20 cellular contexts compared by ENCODE assay signal in genomic region chr13:102582256-102582655, GRCh38.
"Had no signal": no experiment of that assay in that cellular context is flagged by ENCODE, and none has a peak within 500 bp of the region (broad histone marks: within the 10 kb centered on the region; RNA-seq: fewer than 3 reads in every experiment).

No MANE protein-coding gene starts in this region.

- H3K27ac Mint-ChIP-seq: activated T-helper 2 cell treated with anti-CD3 and anti-CD28 coated beads, Interferon-gamma antibody, Interleukin-2, Interleukin-4, amounts not matched to agents 10 μg/mL and 5 μg/mL and 100 μg/mL, durations not matched to agents 14 hours and 24 hours and 36 hours; dendritic cell treated with granulocyte-macrophage colony-stimulating factor and Interleukin-4, amounts not matched to agents 40 ng/mL and 50 ng/mL, for 4 days; naive B cell had no signal

- H3K4me3 ChIP-seq: esophagus muscularis mucosa, gastroesophageal sphincter, heart left ventricle, mucosa of descending colon, ovary, psoas muscle, tibial artery had no signal

- H3K36me3 Mint-ChIP-seq: naive B cell had no signal

- H3K9me3 Mint-ChIP-seq: activated T-helper 2 cell treated with anti-CD3 and anti-CD28 coated beads, Interferon-gamma antibody, Interleukin-2, Interleukin-4, amounts not matched to agents 10 μg/mL and 5 μg/mL and 100 μg/mL, durations not matched to agents 14 hours and 24 hours and 36 hours; dendritic cell treated with granulocyte-macrophage colony-stimulating factor and Interleukin-4, amounts not matched to agents 40 ng/mL and 50 ng/mL, for 4 days; naive B cell had no signal

- H3K27me3 Mint-ChIP-seq: dendritic cell treated with granulocyte-macrophage colony-stimulating factor and Interleukin-4, amounts not matched to agents 40 ng/mL and 50 ng/mL, for 4 days had no signal

- DNase-seq: activated naive CD4-positive, alpha-beta T cell treated with anti-CD3 and anti-CD28 coated beads, Interleukin-2, amount 50 U/mL, for 16 hours; activated T-cell treated with anti-CD3 and anti-CD28 coated beads for 4 hours; amniotic stem cell; effector CD8-positive, alpha-beta T cell; heart left ventricle; kidney glomerular epithelial cell; left ventricle myocardium superior; mucosa of descending colon; naive B cell; ovary; psoas muscle; right cardiac atrium; stimulated activated CD4-positive, alpha-beta T cell treated with anti-CD3 and anti-CD28 coated beads, Interleukin-2, amount 100 ng/mL, for 24 hours; stimulated activated naive CD8-positive, alpha-beta T cell treated with anti-CD3 and anti-CD28 coated beads, Interleukin-15, Interleukin-2, amounts not matched to agents 100 U/mL and 50 U/mL, for 24 hours; substantia nigra; tibial artery had no signal

- ATAC-seq: gastroesophageal sphincter; heart left ventricle; left ventricle myocardium superior; mucosa of descending colon; psoas muscle; right cardiac atrium; stimulated activated naive CD8-positive, alpha-beta T cell treated with anti-CD3 and anti-CD28 coated beads, Interleukin-15, Interleukin-2, amounts not matched to agents 100 U/mL and 50 U/mL, for 24 hours had no signal

- H3K4me3 Mint-ChIP-seq: dendritic cell treated with granulocyte-macrophage colony-stimulating factor and Interleukin-4, amounts not matched to agents 40 ng/mL and 50 ng/mL, for 4 days; naive B cell had no signal
